ENCODE assay signal across 24 cellular contexts in genomic region chr16:20887207-20887606, GRCh38.
"Had no signal": no experiment of that assay in that cellular context is flagged by ENCODE, and none has a peak within 500 bp of the region (broad histone marks: within the 10 kb centered on the region; RNA-seq: fewer than 3 reads in every experiment).

No MANE protein-coding gene starts in this region.

- H3K9me3 ChIP-seq: body of pancreas had no signal

- H3K4me3 ChIP-seq: body of pancreas had no signal

- H3K9me3 Mint-ChIP-seq: activated naive CD8-positive, alpha-beta T cell treated with anti-CD3 and anti-CD28 coated beads, Interleukin-2, amount 10 ng/mL, durations not matched to agents 7 days and 5 days; central memory CD8-positive, alpha-beta T cell; WTC11 had no signal

- H3K27me3 ChIP-seq: body of pancreas had no signal

- DNase-seq: activated CD4-positive, alpha-beta T cell treated with anti-CD3 and anti-CD28 coated beads for 48 hours; activated CD4-positive, alpha-beta T cell treated with anti-CD3 and anti-CD28 coated beads, Interleukin-2, amount 50 U/mL, for 4 hours; activated CD4-positive, CD25-positive, alpha-beta regulatory T cell treated with anti-CD3 and anti-CD28 coated beads, Interleukin-2, amount 50 U/mL, for 72 hours; activated CD8-positive, alpha-beta memory T cell treated with anti-CD3 and anti-CD28 coated beads, Interleukin-2, amount 50 U/mL, for 48 hours; activated CD8-positive, alpha-beta T cell treated with anti-CD3 and anti-CD28 coated beads, Interleukin-2, amount 10 ng/mL, durations not matched to agents 7 days and 5 days; activated naive CD4-positive, alpha-beta T cell treated with anti-CD3 and anti-CD28 coated beads, Interleukin-2, amount 50 U/mL, for 16 hours; activated naive CD8-positive, alpha-beta T cell treated with anti-CD3 and anti-CD28 coated beads, Interleukin-2, amount 10 ng/mL, durations not matched to agents 7 days and 5 days; activated T-cell treated with anti-CD3 and anti-CD28 coated beads, Interleukin-2, amount 50 U/mL, for 1 hour; aorta; body of pancreas; Karpas-422; NCI-H1048; NCI-H1417; NCI-H1930; NCI-H2171; NCI-H226; NCI-H510A; NCI-H526 treated with DMSO at 0.1 percent for 48 hours; NCI-H82; SIG-M5; T-helper 17 cell; T-helper 9 cell had no signal

- ATAC-seq: activated CD8-positive, alpha-beta T cell treated with anti-CD3 and anti-CD28 coated beads, Interleukin-2, amount 10 ng/mL, durations not matched to agents 7 days and 5 days; body of pancreas; T-helper 17 cell; WTC11 had no signal

- H3K27ac Mint-ChIP-seq: activated CD8-positive, alpha-beta T cell treated with anti-CD3 and anti-CD28 coated beads, Interleukin-2, amount 10 ng/mL, durations not matched to agents 7 days and 5 days; activated naive CD8-positive, alpha-beta T cell treated with anti-CD3 and anti-CD28 coated beads, Interleukin-2, amount 10 ng/mL, durations not matched to agents 7 days and 5 days; T-helper 17 cell; WTC11 had no signal

- H3K27me3 Mint-ChIP-seq: activated naive CD8-positive, alpha-beta T cell treated with anti-CD3 and anti-CD28 coated beads, Interleukin-2, amount 10 ng/mL, durations not matched to agents 7 days and 5 days; central memory CD8-positive, alpha-beta T cell; T-helper 17 cell had no signal

- H3K4me3 Mint-ChIP-seq: activated CD8-positive, alpha-beta T cell treated with anti-CD3 and anti-CD28 coated beads, Interleukin-2, amount 10 ng/mL, durations not matched to agents 7 days and 5 days; activated naive CD8-positive, alpha-beta T cell treated with anti-CD3 and anti-CD28 coated beads, Interleukin-2, amount 10 ng/mL, durations not matched to agents 7 days and 5 days; central memory CD8-positive, alpha-beta T cell; T-helper 17 cell; WTC11 had no signal
